In the genomic region with DNA sequence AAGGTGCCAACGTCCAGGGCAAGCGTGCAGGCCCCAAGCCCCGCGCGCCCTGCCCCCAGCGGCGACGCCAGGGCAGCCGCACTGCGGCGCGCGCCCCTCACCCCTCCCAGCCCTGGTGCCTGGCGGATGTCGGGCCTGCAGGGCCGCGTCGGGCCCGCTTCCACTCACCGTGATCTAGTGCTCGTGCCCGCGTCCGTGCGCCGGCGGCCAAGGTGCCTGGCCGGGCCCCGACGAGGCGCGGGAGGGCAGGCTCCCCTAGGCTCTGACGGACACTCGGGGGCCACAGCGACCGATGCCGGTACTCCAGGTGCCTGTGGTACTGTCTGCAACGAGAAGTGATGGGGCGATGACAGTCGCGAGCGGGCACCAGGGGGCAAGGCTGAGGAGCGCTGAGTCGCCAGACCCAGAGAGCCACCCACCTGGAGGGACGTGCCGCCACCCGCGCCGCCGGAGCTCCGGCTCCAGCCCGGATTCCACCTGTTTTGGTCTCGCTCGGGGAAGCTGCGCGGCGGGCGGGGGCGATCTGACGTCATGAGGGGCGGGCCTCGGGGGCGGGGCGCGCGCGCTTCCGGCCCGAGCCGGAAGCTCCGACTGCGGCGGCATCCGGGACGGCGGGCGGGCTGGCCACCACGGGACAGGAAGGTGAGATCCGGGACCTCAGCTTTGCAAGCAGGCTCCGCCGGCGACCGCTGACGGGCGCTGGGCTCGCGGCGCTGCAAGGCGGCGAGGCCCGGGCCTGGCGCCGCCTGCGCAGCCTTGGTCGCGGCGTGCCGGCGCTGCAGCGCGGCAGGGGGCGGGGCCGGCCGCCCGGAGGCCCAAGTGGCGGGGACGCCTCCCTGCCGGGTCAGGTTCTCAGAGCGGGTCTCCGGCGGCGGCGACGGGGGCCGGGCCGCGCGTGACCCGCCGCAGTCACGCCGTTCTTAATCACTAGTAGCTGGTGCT, we compare ENCODE assay signal across 1 cellular context.
TF ChIP-seq lines count a peak whose summit lies in the region.

A gene with protein sequence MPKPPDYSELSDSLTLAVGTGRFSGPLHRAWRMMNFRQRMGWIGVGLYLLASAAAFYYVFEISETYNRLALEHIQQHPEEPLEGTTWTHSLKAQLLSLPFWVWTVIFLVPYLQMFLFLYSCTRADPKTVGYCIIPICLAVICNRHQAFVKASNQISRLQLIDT (plus strand): TSS at position 927 of the 942 bp plus-strand sequence. CDS start 89 bp downstream, outside the sequence.
A gene with protein sequence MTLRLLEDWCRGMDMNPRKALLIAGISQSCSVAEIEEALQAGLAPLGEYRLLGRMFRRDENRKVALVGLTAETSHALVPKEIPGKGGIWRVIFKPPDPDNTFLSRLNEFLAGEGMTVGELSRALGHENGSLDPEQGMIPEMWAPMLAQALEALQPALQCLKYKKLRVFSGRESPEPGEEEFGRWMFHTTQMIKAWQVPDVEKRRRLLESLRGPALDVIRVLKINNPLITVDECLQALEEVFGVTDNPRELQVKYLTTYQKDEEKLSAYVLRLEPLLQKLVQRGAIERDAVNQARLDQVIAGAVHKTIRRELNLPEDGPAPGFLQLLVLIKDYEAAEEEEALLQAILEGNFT (minus strand): TSS at position 507 of the 942 bp plus-strand sequence. CDS start 655 bp downstream, outside the sequence.

TF ChIP-seq in HepG2, 621 proteins besides CTCF, POLR2A, EP300 and RAD21 (continued from another document and continues in another):
- TF ChIP-seq, protein P1, sequence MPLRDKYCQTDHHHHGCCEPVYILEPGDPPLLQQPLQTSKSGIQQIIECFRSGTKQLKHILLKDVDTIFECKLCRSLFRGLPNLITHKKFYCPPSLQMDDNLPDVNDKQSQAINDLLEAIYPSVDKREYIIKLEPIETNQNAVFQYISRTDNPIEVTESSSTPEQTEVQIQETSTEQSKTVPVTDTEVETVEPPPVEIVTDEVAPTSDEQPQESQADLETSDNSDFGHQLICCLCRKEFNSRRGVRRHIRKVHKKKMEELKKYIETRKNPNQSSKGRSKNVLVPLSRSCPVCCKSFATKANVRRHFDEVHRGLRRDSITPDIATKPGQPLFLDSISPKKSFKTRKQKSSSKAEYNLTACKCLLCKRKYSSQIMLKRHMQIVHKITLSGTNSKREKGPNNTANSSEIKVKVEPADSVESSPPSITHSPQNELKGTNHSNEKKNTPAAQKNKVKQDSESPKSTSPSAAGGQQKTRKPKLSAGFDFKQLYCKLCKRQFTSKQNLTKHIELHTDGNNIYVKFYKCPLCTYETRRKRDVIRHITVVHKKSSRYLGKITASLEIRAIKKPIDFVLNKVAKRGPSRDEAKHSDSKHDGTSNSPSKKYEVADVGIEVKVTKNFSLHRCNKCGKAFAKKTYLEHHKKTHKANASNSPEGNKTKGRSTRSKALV (CRISPR knock-in tag; IDR thresholded peaks at IDR 0.05), result 0 out of 2 replicates have a peak, but pooled peaks have one; percentile 60
- TF ChIP-seq, protein P2, sequence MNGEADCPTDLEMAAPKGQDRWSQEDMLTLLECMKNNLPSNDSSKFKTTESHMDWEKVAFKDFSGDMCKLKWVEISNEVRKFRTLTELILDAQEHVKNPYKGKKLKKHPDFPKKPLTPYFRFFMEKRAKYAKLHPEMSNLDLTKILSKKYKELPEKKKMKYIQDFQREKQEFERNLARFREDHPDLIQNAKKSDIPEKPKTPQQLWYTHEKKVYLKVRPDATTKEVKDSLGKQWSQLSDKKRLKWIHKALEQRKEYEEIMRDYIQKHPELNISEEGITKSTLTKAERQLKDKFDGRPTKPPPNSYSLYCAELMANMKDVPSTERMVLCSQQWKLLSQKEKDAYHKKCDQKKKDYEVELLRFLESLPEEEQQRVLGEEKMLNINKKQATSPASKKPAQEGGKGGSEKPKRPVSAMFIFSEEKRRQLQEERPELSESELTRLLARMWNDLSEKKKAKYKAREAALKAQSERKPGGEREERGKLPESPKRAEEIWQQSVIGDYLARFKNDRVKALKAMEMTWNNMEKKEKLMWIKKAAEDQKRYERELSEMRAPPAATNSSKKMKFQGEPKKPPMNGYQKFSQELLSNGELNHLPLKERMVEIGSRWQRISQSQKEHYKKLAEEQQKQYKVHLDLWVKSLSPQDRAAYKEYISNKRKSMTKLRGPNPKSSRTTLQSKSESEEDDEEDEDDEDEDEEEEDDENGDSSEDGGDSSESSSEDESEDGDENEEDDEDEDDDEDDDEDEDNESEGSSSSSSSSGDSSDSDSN (CRISPR knock-in tag; IDR thresholded peaks at IDR 0.05), result peak; percentile 84
- TF ChIP-seq, protein P3, sequence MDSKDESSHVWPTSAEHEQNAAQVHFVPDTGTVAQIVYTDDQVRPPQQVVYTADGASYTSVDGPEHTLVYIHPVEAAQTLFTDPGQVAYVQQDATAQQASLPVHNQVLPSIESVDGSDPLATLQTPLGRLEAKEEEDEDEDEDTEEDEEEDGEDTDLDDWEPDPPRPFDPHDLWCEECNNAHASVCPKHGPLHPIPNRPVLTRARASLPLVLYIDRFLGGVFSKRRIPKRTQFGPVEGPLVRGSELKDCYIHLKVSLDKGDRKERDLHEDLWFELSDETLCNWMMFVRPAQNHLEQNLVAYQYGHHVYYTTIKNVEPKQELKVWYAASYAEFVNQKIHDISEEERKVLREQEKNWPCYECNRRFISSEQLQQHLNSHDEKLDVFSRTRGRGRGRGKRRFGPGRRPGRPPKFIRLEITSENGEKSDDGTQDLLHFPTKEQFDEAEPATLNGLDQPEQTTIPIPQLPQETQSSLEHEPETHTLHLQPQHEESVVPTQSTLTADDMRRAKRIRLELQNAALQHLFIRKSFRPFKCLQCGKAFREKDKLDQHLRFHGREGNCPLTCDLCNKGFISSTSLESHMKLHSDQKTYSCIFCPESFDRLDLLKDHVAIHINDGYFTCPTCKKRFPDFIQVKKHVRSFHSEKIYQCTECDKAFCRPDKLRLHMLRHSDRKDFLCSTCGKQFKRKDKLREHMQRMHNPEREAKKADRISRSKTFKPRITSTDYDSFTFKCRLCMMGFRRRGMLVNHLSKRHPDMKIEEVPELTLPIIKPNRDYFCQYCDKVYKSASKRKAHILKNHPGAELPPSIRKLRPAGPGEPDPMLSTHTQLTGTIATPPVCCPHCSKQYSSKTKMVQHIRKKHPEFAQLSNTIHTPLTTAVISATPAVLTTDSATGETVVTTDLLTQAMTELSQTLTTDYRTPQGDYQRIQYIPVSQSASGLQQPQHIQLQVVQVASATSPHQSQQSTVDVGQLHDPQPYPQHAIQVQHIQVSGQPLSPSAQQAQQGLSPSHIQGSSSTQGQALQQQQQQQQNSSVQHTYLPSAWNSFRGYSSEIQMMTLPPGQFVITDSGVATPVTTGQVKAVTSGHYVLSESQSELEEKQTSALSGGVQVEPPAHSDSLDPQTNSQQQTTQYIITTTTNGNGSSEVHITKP (CRISPR knock-in tag; IDR thresholded peaks at IDR 0.05; ENCODE audit: low read depth), result peak; percentile 9; the same call in 1 of the 2 replicates
- TF ChIP-seq ARHGAP35 (CRISPR knock-in tag; IDR thresholded peaks at IDR 0.05; ENCODE audit: borderline replicate concordance), result peak; percentile 43; the same call in 1 of the 2 replicates
- peak; percentile 99 for TF ChIP-seq ZFY (CRISPR knock-in tag; IDR thresholded peaks at IDR 0.05)
- TF ChIP-seq, protein P4, sequence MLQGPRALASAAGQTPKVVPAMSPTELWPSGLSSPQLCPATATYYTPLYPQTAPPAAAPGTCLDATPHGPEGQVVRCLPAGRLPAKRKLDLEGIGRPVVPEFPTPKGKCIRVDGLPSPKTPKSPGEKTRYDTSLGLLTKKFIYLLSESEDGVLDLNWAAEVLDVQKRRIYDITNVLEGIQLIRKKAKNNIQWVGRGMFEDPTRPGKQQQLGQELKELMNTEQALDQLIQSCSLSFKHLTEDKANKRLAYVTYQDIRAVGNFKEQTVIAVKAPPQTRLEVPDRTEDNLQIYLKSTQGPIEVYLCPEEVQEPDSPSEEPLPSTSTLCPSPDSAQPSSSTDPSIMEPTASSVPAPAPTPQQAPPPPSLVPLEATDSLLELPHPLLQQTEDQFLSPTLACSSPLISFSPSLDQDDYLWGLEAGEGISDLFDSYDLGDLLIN (CRISPR knock-in tag; IDR thresholded peaks at IDR 0.05; ENCODE audit: borderline replicate concordance), result 0 out of 2 replicates have a peak, but pooled peaks have one; percentile 13
- TF ChIP-seq ZNF205 (CRISPR knock-in tag; IDR thresholded peaks at IDR 0.05), result 0 out of 2 replicates have a peak, but pooled peaks have one; percentile 17
- TF ChIP-seq KLF16 (CRISPR knock-in tag; IDR thresholded peaks at IDR 0.05), result peak in 1 of 2 experiments; percentile 58; a peak in 1 of 4 replicates
- TF ChIP-seq, protein P5, sequence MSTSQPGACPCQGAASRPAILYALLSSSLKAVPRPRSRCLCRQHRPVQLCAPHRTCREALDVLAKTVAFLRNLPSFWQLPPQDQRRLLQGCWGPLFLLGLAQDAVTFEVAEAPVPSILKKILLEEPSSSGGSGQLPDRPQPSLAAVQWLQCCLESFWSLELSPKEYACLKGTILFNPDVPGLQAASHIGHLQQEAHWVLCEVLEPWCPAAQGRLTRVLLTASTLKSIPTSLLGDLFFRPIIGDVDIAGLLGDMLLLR (CRISPR knock-in tag; IDR thresholded peaks at IDR 0.05), result peak; percentile 60; the same call in 1 of the 2 replicates
- peak; percentile 58; the same call in 1 of the 2 replicates for TF ChIP-seq KMT2A (CRISPR knock-in tag; IDR thresholded peaks at IDR 0.05)
- TF ChIP-seq MED1 (CRISPR knock-in tag; IDR thresholded peaks at IDR 0.05), result peak; percentile 71
- TF ChIP-seq, protein P6, sequence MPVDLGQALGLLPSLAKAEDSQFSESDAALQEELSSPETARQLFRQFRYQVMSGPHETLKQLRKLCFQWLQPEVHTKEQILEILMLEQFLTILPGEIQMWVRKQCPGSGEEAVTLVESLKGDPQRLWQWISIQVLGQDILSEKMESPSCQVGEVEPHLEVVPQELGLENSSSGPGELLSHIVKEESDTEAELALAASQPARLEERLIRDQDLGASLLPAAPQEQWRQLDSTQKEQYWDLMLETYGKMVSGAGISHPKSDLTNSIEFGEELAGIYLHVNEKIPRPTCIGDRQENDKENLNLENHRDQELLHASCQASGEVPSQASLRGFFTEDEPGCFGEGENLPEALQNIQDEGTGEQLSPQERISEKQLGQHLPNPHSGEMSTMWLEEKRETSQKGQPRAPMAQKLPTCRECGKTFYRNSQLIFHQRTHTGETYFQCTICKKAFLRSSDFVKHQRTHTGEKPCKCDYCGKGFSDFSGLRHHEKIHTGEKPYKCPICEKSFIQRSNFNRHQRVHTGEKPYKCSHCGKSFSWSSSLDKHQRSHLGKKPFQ (CRISPR knock-in tag; IDR thresholded peaks at IDR 0.05; ENCODE audit: insufficient replicate concordance), result peak; percentile 85
- TF ChIP-seq NR2C2 (CRISPR knock-in tag; IDR thresholded peaks at IDR 0.05; ENCODE audit: borderline replicate concordance), result peak; percentile 13; the same call in 1 of the 2 replicates
- no peak for TF ChIP-seq NPAS2 (CRISPR knock-in tag; IDR thresholded peaks at IDR 0.05; ENCODE audit: borderline replicate concordance)
- no peak for TF ChIP-seq ZBTB1 (CRISPR knock-in tag; IDR thresholded peaks at IDR 0.05; ENCODE audit: borderline replicate concordance)
- 0 out of 2 replicates have a peak, but pooled peaks have one; percentile 10 for TF ChIP-seq HCFC1 (IDR thresholded peaks at IDR 0.05; ENCODE audit: low read depth, low read length)
- TF ChIP-seq ZNF563 (CRISPR knock-in tag; IDR thresholded peaks at IDR 0.05), result peak; percentile 89
- TF ChIP-seq TBX2 (CRISPR knock-in tag; IDR thresholded peaks at IDR 0.05; ENCODE audit: borderline replicate concordance), result peak; percentile 58
- no peak for TF ChIP-seq HDAC6 (IDR thresholded peaks at IDR 0.05; ENCODE audit: low read depth, low read length)
- peak; percentile 44 for TF ChIP-seq HOXA9 (CRISPR knock-in tag; IDR thresholded peaks at IDR 0.05; ENCODE audit: borderline replicate concordance)
- TF ChIP-seq HDAC1 (CRISPR knock-in tag; IDR thresholded peaks at IDR 0.05), result peak; percentile 89
- peak; percentile 48 for TF ChIP-seq ZNF768 (CRISPR knock-in tag; IDR thresholded peaks at IDR 0.05)
- peak; percentile 88 for TF ChIP-seq GABPA (IDR thresholded peaks at IDR 0.05; ENCODE audit: low read depth, low read length)
- peak; percentile 77 for TF ChIP-seq GABPA (CRISPR knock-in tag; IDR thresholded peaks at IDR 0.05; ENCODE audit: low read depth)
- TF ChIP-seq, protein P7, sequence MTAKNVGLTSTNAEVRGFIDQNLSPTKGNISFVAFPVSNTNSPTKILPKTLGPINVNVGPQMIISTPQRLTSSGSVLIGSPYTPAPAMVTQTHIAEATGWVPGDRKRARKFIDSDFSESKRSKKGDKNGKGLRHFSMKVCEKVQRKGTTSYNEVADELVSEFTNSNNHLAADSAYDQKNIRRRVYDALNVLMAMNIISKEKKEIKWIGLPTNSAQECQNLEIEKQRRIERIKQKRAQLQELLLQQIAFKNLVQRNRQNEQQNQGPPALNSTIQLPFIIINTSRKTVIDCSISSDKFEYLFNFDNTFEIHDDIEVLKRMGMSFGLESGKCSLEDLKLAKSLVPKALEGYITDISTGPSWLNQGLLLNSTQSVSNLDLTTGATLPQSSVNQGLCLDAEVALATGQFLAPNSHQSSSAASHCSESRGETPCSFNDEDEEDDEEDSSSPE (CRISPR knock-in tag; IDR thresholded peaks at IDR 0.05), result peak; percentile 34
- peak; percentile 70; the same call in 1 of the 2 replicates for TF ChIP-seq FOXK1 (CRISPR knock-in tag; IDR thresholded peaks at IDR 0.05; ENCODE audit: borderline replicate concordance, low read depth)
- TF ChIP-seq ZNF264 (CRISPR knock-in tag; IDR thresholded peaks at IDR 0.05), result peak; percentile 70
- TF ChIP-seq ZNF564 (CRISPR knock-in tag; IDR thresholded peaks at IDR 0.05), result peak; percentile 84
- TF ChIP-seq, protein P8, sequence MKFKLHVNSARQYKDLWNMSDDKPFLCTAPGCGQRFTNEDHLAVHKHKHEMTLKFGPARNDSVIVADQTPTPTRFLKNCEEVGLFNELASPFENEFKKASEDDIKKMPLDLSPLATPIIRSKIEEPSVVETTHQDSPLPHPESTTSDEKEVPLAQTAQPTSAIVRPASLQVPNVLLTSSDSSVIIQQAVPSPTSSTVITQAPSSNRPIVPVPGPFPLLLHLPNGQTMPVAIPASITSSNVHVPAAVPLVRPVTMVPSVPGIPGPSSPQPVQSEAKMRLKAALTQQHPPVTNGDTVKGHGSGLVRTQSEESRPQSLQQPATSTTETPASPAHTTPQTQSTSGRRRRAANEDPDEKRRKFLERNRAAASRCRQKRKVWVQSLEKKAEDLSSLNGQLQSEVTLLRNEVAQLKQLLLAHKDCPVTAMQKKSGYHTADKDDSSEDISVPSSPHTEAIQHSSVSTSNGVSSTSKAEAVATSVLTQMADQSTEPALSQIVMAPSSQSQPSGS (CRISPR knock-in tag; IDR thresholded peaks at IDR 0.05), result peak; percentile 15; the same call in 1 of the 2 replicates
- no peak for TF ChIP-seq ZNF282 (IDR thresholded peaks at IDR 0.05; ENCODE audit: partially characterized antibody)
- TF ChIP-seq ARNTL (CRISPR knock-in tag; IDR thresholded peaks at IDR 0.05), result peak; percentile 76
- TF ChIP-seq ZNF703 (CRISPR knock-in tag; IDR thresholded peaks at IDR 0.05; ENCODE audit: borderline replicate concordance), result peak; percentile 69; the same call in 1 of the 2 replicates
- TF ChIP-seq KLF12 (CRISPR knock-in tag; IDR thresholded peaks at IDR 0.05; ENCODE audit: borderline replicate concordance), result 0 out of 2 replicates have a peak, but pooled peaks have one; percentile 63
- TF ChIP-seq ZNF260 (CRISPR knock-in tag; IDR thresholded peaks at IDR 0.05; ENCODE audit: borderline replicate concordance, low read depth), result no peak
- TF ChIP-seq SP140L (CRISPR knock-in tag; IDR thresholded peaks at IDR 0.05; ENCODE audit: borderline replicate concordance), result no peak
